2 cellular contexts compared by ENCODE assay signal in genomic region chr16:88489163-88489721, GRCh38.
TF ChIP-seq lines count a peak whose summit lies in the region.

No MANE protein-coding gene starts in this region.

TF ChIP-seq in H1, 55 proteins besides CTCF, POLR2A, EP300 and RAD21:
- TF ChIP-seq TAF7 (optimal IDR thresholded peaks at IDR 0.05; ENCODE audit: borderline replicate concordance, low read depth, low read length) (no peak), BACH1 (IDR thresholded peaks at IDR 0.05; ENCODE audit: low read length) (no peak), SIX5 (IDR thresholded peaks at IDR 0.05; ENCODE audit: low read depth, low read length) (no peak), CHD1 (IDR thresholded peaks at IDR 0.05; ENCODE audit: low read depth, low read length) (no peak), RBBP5 (IDR thresholded peaks at IDR 0.05; ENCODE audit: borderline replicate concordance, low read depth, low read length) (no peak), RNF2 (IDR thresholded peaks at IDR 0.05; ENCODE audit: borderline replicate concordance, low read depth, low read length, missing control alignments, poor library complexity, severe bottlenecking) (no peak), SAP30 (IDR thresholded peaks at IDR 0.05; ENCODE audit: insufficient read depth, insufficient replicate concordance, low read length) (no peak)

TF ChIP-seq in SK-N-SH, 30 proteins besides CTCF, POLR2A, EP300 and RAD21 (continued from another document):
- no peak for TF ChIP-seq GABPA (IDR thresholded peaks at IDR 0.05; ENCODE audit: low read depth)
- TF ChIP-seq, protein P1, sequence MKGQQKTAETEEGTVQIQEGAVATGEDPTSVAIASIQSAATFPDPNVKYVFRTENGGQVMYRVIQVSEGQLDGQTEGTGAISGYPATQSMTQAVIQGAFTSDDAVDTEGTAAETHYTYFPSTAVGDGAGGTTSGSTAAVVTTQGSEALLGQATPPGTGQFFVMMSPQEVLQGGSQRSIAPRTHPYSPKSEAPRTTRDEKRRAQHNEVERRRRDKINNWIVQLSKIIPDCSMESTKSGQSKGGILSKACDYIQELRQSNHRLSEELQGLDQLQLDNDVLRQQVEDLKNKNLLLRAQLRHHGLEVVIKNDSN (IDR thresholded peaks at IDR 0.05; ENCODE audit: borderline replicate concordance, low read depth): no peak
